Comparison of ENCODE assay signal across 8 cellular contexts in the genomic region with DNA sequence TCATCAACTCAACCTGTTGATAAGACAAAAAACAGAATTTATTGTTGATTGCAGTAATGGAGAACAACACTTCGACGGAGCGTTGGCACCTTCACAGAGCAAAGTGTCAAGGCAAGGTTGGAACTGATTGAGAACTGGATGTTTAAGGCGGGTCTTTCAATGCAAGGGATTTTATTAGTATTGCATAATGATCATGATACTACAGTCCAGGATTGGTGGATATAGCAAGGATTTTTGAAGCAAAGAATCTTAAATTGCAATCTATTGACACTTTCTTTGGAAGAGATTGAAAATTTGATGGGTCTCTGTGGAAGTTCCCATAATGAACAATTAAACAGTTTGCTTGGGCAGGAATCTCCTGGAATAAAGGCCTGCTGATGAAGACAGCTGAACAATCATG. TPM values are rescaled to one million over a fixed set of nuclear protein-coding genes. Genes with fewer than 3 reads are reported as not detected.
DNase-seq lines count a peak whose midpoint lies in the region; ATAC-seq and TF ChIP-seq lines count a peak whose summit lies in the region.

No MANE protein-coding gene starts in this region.

- no peaks in the 10 kb centered on the region for H3K79me2 ChIP-seq in MM.1S (ENCODE audit: low read length)

- H3F3A ChIP-seq in MM.1S (ENCODE audit: insufficient read depth, low read length), result no peaks in the 10 kb centered on the region

- no peaks in the 10 kb centered on the region for H3K36me3 ChIP-seq in CD8-positive, alpha-beta memory T cell (ENCODE audit: insufficient read depth, low read length)
- H3K36me3 ChIP-seq in MM.1S (replicated peaks; ENCODE audit: insufficient read depth, low read length), result peaks cover 5% of the 10 kb centered on the region; the same call in 1 of the 2 replicates
- H3K36me3 ChIP-seq in neutrophil, result peaks cover 5% of the 10 kb centered on the region

- peak overlapping the region in 2 of 8 donors; percentile 88 for H3K27ac Mint-ChIP-seq in CD8-positive, alpha-beta memory T cell

- no peak overlapping the region for H3K27ac ChIP-seq in CD8-positive, alpha-beta memory T cell (ENCODE audit: low read depth, low read length)
- H3K27ac ChIP-seq in MM.1S (ENCODE audit: low read length) (no peak overlapping the region), neutrophil (no peak overlapping the region)

- TF ChIP-seq CTCF in MM.1S (IDR thresholded peaks at IDR 0.05; ENCODE audit: low read length) (no peak), epithelial cell of proximal tubule (conservative IDR thresholded peaks at IDR 0.05; ENCODE audit: low read depth, low read length) (no peak), neutrophil (IDR thresholded peaks at IDR 0.05) (no peak)

- H3K9me2 ChIP-seq in MM.1S (replicated peaks; ENCODE audit: insufficient read depth, low read length), result no peaks in the 10 kb centered on the region

- H3K9ac ChIP-seq in MM.1S (ENCODE audit: low read length), result no peak overlapping the region

- peaks cover 7 to 45% (median 25%) of the 10 kb centered on the region in 3 donors for H3K36me3 Mint-ChIP-seq in CD8-positive, alpha-beta memory T cell

- peaks cover 2 to 17% of the 10 kb centered on the region in 2 donors for H3K27me3 Mint-ChIP-seq in CD8-positive, alpha-beta memory T cell

- no peak for ATAC-seq in HG02588 (IDR thresholded peaks at IDR 0.05; ENCODE audit: unreplicated experiment)
- ATAC-seq in HG02759 (IDR thresholded peaks at IDR 0.05; ENCODE audit: unreplicated experiment), result no peak
- no peak for ATAC-seq in GM18520 (IDR thresholded peaks at IDR 0.05; ENCODE audit: unreplicated experiment)

- peaks cover 19 to 41% (median 21%) of the 10 kb centered on the region in 3 donors for H3K4me1 Mint-ChIP-seq in CD8-positive, alpha-beta memory T cell

- peak overlapping the region; percentile 76 for H3K4me2 ChIP-seq in MM.1S (ENCODE audit: low read depth, low read length)

- H3K27me3 ChIP-seq in CD8-positive, alpha-beta memory T cell (ENCODE audit: insufficient read depth, low read length, poor library complexity, severe bottlenecking), result no peaks in the 10 kb centered on the region
- H3K27me3 ChIP-seq in MM.1S (replicated peaks; ENCODE audit: insufficient read depth, low read length) (peaks cover 3% of the 10 kb centered on the region; the same call in 1 of the 2 replicates), neutrophil (no peaks in the 10 kb centered on the region)

- POLR2A ChIA-PET in CD8-positive, alpha-beta memory T cell (lab: Charles Lee), result interaction anchor here (1.2 to 1.3 kb wide), 2 partner anchors 140 to 370 kb away, joined by 3 to 4 read pairs; partner anchors contain the start of gene ZNF45

- CTCF ChIA-PET in CD8-positive, alpha-beta memory T cell (lab: Charles Lee), result interaction anchor here (1.8 kb wide), 1 partner anchor 210 kb away, joined by 5 read pairs; no protein-coding TSS in a partner anchor

- H2AFZ ChIP-seq in MM.1S (ENCODE audit: low read length), result peak overlapping the region; percentile 80

- peaks cover 8 to 20% (median 11%) of the 10 kb centered on the region in 5 donors for H3K9me3 Mint-ChIP-seq in CD8-positive, alpha-beta memory T cell

- DNase-seq in CD8-positive, alpha-beta memory T cell, result no peak
- no peak for DNase-seq in MM.1S
- DNase-seq in epithelial cell of proximal tubule (ENCODE audit: low read depth), result no peak
- no peak for DNase-seq in NCI-H226

- H3K4me3 Mint-ChIP-seq in CD8-positive, alpha-beta memory T cell, result peak overlapping the region; percentile 93 to 96 (median 95)

- peaks cover 7% of the 10 kb centered on the region for H3K4me1 ChIP-seq in CD8-positive, alpha-beta memory T cell (ENCODE audit: insufficient read depth, low read length)
- no peaks in the 10 kb centered on the region for H3K4me1 ChIP-seq in MM.1S (ENCODE audit: low read length)
- H3K4me1 ChIP-seq in neutrophil (ENCODE audit: control insufficient read depth in 1 of 2, insufficient read depth in 1 of 2, low read depth in 1 of 2, low read length in 1 of 2), result peaks cover 4 to 11% of the 10 kb centered on the region in 2 experiments

- peaks cover 6% of the 10 kb centered on the region for H3K9me3 ChIP-seq in CD8-positive, alpha-beta memory T cell (ENCODE audit: low read length)
- H3K9me3 ChIP-seq in MM.1S (replicated peaks; ENCODE audit: insufficient read depth, low read length), result no peaks in the 10 kb centered on the region
- H3K9me3 ChIP-seq in neutrophil, result peaks cover 18% of the 10 kb centered on the region

- H4K20me1 ChIP-seq in MM.1S (ENCODE audit: insufficient read depth, low read length), result no peaks in the 10 kb centered on the region

- H3K4me3 ChIP-seq in CD8-positive, alpha-beta memory T cell (ENCODE audit: low read length), result peak overlapping the region; percentile 70
- H3K4me3 ChIP-seq in MM.1S (ENCODE audit: low read length), result peak overlapping the region; percentile 83
- peak overlapping the region; percentile 85 for H3K4me3 ChIP-seq in epithelial cell of proximal tubule (ENCODE audit: low read depth, low read length)
- peak overlapping the region; percentile 62 to 80 for H3K4me3 ChIP-seq in neutrophil (ENCODE audit: low read depth in 1 of 2, low read length in 1 of 2)

RNA-seq across cellular contexts. Expression of gene ZNF235, which starts 0.6 kb away (rescaled TPM):
- 1 to 10 TPM; 4.7 to 5.1 TPM for total RNA-seq in CD8-positive, alpha-beta memory T cell
- 3.8 TPM for polyA plus RNA-seq in CD8-positive, alpha-beta memory T cell
- 0.65 and 3.2 TPM in 2 replicates for total RNA-seq in epithelial cell of proximal tubule

RNA-seq across cellular contexts. Expression of gene ZNF233, which starts 45.8 kb away (rescaled TPM):
- total RNA-seq in CD8-positive, alpha-beta memory T cell, result under 1 TPM; 0.09 to 0.22 TPM
- 0.44 TPM for polyA plus RNA-seq in CD8-positive, alpha-beta memory T cell
- 0.14 TPM in 1 of 2 replicates, not detected in the other for total RNA-seq in epithelial cell of proximal tubule

RNA-seq across cellular contexts. Expression of gene ZNF112, which starts 51.0 kb away (rescaled TPM):
- total RNA-seq in CD8-positive, alpha-beta memory T cell, result under 1 TPM in 1 of 2 experiments, not detected in 1; 0.49 TPM
- polyA plus RNA-seq in CD8-positive, alpha-beta memory T cell, result not detected
- total RNA-seq in epithelial cell of proximal tubule, result 2.8 and 3.2 TPM in 2 replicates
